ENCODE assay signal across 9 cellular contexts in genomic region chr13:44231786-44232516, GRCh38.
DNase-seq lines count a peak whose midpoint lies in the region; ATAC-seq, FAIRE-seq and TF ChIP-seq lines count a peak whose summit lies in the region.
"Had no signal": no experiment of that assay in that cellular context is flagged by ENCODE, and none has a peak within 500 bp of the region (broad histone marks: within the 10 kb centered on the region; RNA-seq: fewer than 3 reads in every experiment).

No MANE protein-coding gene starts in this region.

- H3K18ac ChIP-seq in H1 (ENCODE audit: extremely low read depth, low read length) = 0 out of 2 replicates have a peak overlapping the region, but pooled peaks have one; percentile 13

- no peaks in the 10 kb centered on the region for H3F3A ChIP-seq in neural progenitor cell (ENCODE audit: low read depth)

- no peaks in the 10 kb centered on the region for H4K20me1 ChIP-seq in H1 (replicated peaks in 1 of 2; ENCODE audit: control insufficient read depth in 1 of 2, insufficient read depth in 2 of 2, low read length in 2 of 2)
- H4K20me1 ChIP-seq in neural progenitor cell (ENCODE audit: low read depth) = no peaks in the 10 kb centered on the region

- POLR2A ChIA-PET in H1 (lab: Charles Lee; ENCODE audit: partially characterized antibody) = interaction anchor here (0.7 to 2.2 kb wide), 3 partner anchors 8 to 205 kb away, joined by 3 to 7 read pairs (median 3); no protein-coding TSS in a partner anchor

- H3K9me3 ChIP-seq in H1 (ENCODE audit: insufficient read depth in 2 of 2, low read depth in 1 of 2, low read length in 1 of 2) (no peaks in the 10 kb centered on the region), neural progenitor cell (ENCODE audit: low read depth) (no peaks in the 10 kb centered on the region)
- H3K9me3 ChIP-seq: ascending aorta had no signal

- no peaks in the 10 kb centered on the region for H3K79me2 ChIP-seq in H1 (ENCODE audit: control insufficient read depth in 1 of 2, insufficient read depth in 2 of 2, low read length in 2 of 2)
- H3K79me2 ChIP-seq in neural progenitor cell (ENCODE audit: low read depth) = no peaks in the 10 kb centered on the region

- H2BK12ac ChIP-seq in H1 (ENCODE audit: low read depth, low read length) = peak overlapping the region; percentile 29; the same call in 1 of the 2 replicates

- H3K4me3 ChIP-seq in NB4 (ENCODE audit: low read depth, low read length) (no peak overlapping the region), H1 (ENCODE audit: extremely low read depth in 1 of 4, insufficient read depth in 2 of 4, low read depth in 3 of 4, low read length in 4 of 4) (no peak overlapping the region), neural progenitor cell (no peak overlapping the region)
- H3K4me3 ChIP-seq: ascending aorta had no signal

- no peak overlapping the region for H4K5ac ChIP-seq in H1 (ENCODE audit: insufficient read length, low read depth, low read length)

- no peak overlapping the region for H2AFZ ChIP-seq in H1 (ENCODE audit: low read length)
- no peak overlapping the region for H2AFZ ChIP-seq in neural progenitor cell (replicated peaks)

- TF ChIP-seq EP300 in H1 (IDR thresholded peaks at IDR 0.05; ENCODE audit: borderline replicate concordance in 1 of 2, low read depth in 2 of 2, low read length in 2 of 2) = no peak

- peak; percentile 84 for FAIRE-seq in H1 (lab: Jason Lieb, UNC)

- H3K14ac ChIP-seq in H1 (ENCODE audit: insufficient read length) = no peak overlapping the region

- H3K36me3 ChIP-seq in H1 (ENCODE audit: control insufficient read depth in 2 of 4, insufficient read depth in 4 of 4, low read length in 3 of 4) (no peaks in the 10 kb centered on the region), neural progenitor cell (no peaks in the 10 kb centered on the region)
- H3K36me3 ChIP-seq: ascending aorta had no signal

- no peak overlapping the region for H2BK15ac ChIP-seq in H1 (ENCODE audit: low read length)

- CTCF ChIA-PET in H1 (lab: Charles Lee; ENCODE audit: partially characterized antibody) = interaction anchor here (1.0 to 4.5 kb wide), 4 partner anchors 9 to 205 kb away, joined by 3 to 18 read pairs (median 4); no protein-coding TSS in a partner anchor

- peak; percentile 94 for DNase-seq in COLO668 (lab: John Stamatoyannopoulos, UW; ENCODE audit: unreplicated experiment)
- peak; percentile 4 for DNase-seq in NB4 (ENCODE audit: low read depth)
- DNase-seq in H1 (ENCODE audit: low read depth in 1 of 2, low spot score in 2 of 2) = peak; percentile 62 to 80
- DNase-seq in neural progenitor cell (ENCODE audit: low spot score) = no peak
- DNase-seq in SKM-1 treated with dmso at 0.1 percent for 144 hours (lab: John Stamatoyannopoulos, UW; ENCODE audit: unreplicated experiment) = no peak
- no peak for DNase-seq in NCI-H82 treated with DMSO at 0.1 percent for 48 hours (lab: John Stamatoyannopoulos, UW; ENCODE audit: unreplicated experiment)

- peak overlapping the region; percentile 16; the same call in 1 of the 2 replicates for H2AK5ac ChIP-seq in H1 (ENCODE audit: low read depth, low read length)

- H3K4me2 ChIP-seq in H1 (ENCODE audit: insufficient read depth in 1 of 2, low read depth in 2 of 2, low read length in 2 of 2) = no peak overlapping the region
- H3K4me2 ChIP-seq in neural progenitor cell = no peak overlapping the region

- H3K23ac ChIP-seq in H1 (ENCODE audit: insufficient read length) = no peak overlapping the region

- no peak overlapping the region for H3K4me3 Mint-ChIP-seq in neural progenitor cell

- H2BK5ac ChIP-seq in H1 (ENCODE audit: low read depth, low read length) = 0 out of 2 replicates have a peak overlapping the region, but pooled peaks have one; percentile 19

- H3K27ac ChIP-seq in H1 (ENCODE audit: low read depth, low read length) (no peak overlapping the region; the same call in 1 of the 2 replicates), neural progenitor cell (no peak overlapping the region)
- H3K27ac ChIP-seq: ascending aorta had no signal

- H3K36me3 Mint-ChIP-seq in neural progenitor cell = peaks cover 5% of the 10 kb centered on the region

- H2BK120ac ChIP-seq in H1 (replicated peaks; ENCODE audit: low read depth, low read length) = no peak overlapping the region

- H3K27me3 Mint-ChIP-seq in neural progenitor cell (ENCODE audit: insufficient read depth, low read depth) = no peaks in the 10 kb centered on the region

- no peak overlapping the region for H3K4ac ChIP-seq in H1 (replicated peaks; ENCODE audit: insufficient read length, low read depth, low read length)

- peak in 1 of 2 experiments; percentile 18; a peak in 1 of 4 replicates for TF ChIP-seq RAD21 in H1 (IDR thresholded peaks at IDR 0.05 in 1 of 2, conservative IDR thresholded peaks at IDR 0.05 in 1 of 2; ENCODE audit: low read depth in 2 of 2, low read length in 2 of 2)

- H3K27me3 ChIP-seq in H1 (replicated peaks in 1 of 4; ENCODE audit: control insufficient read depth in 3 of 4, extremely low read depth in 1 of 4, insufficient read depth in 3 of 4, low read length in 3 of 4) (no peaks in the 10 kb centered on the region), neural progenitor cell (no peaks in the 10 kb centered on the region)
- H3K27me3 ChIP-seq: ascending aorta had no signal

- H3K4me1 ChIP-seq in H1 (replicated peaks in 1 of 4; ENCODE audit: control insufficient read depth in 3 of 4, insufficient read depth in 4 of 4, low read length in 3 of 4) (peaks cover 4 to 6% (median 5%) of the 10 kb centered on the region in 4 experiments; a peak in 4 of 7 replicates), neural progenitor cell (no peaks in the 10 kb centered on the region)

- no peak overlapping the region for H4K8ac ChIP-seq in H1 (ENCODE audit: extremely low read depth, insufficient read depth, low read length)

- no peak overlapping the region for H4K91ac ChIP-seq in H1 (replicated peaks; ENCODE audit: insufficient read length, low read length)

- no peaks in the 10 kb centered on the region for H3K9me3 Mint-ChIP-seq in neural progenitor cell

- H3K56ac ChIP-seq in H1 (replicated peaks; ENCODE audit: insufficient read length, low read depth, low read length) = no peak overlapping the region

- H3K27ac Mint-ChIP-seq in neural progenitor cell = peak overlapping the region; percentile 59

- H3K23me2 ChIP-seq in H1 (ENCODE audit: low read depth, low read length) = no peaks in the 10 kb centered on the region

- H2BK20ac ChIP-seq in H1 (ENCODE audit: low read length) = no peak overlapping the region

- H3K79me1 ChIP-seq in H1 (ENCODE audit: low read depth, low read length) = no peaks in the 10 kb centered on the region

- TF ChIP-seq POLR2A in NB4 (IDR thresholded peaks at IDR 0.05; ENCODE audit: extremely low read depth, insufficient read length) (no peak), H1 (IDR thresholded peaks at IDR 0.05; ENCODE audit: control extremely low read depth in 1 of 2, low read depth in 2 of 2, low read length in 2 of 2) (no peak; a peak in 1 of 3 replicates)

- no peak for TF ChIP-seq CTCF in NB4 (IDR thresholded peaks at IDR 0.05; ENCODE audit: low read depth, low read length)
- TF ChIP-seq CTCF in H1 (IDR thresholded peaks at IDR 0.05; ENCODE audit: control extremely low read depth in 1 of 3, insufficient read depth in 1 of 3, low read depth in 1 of 3, low read length in 3 of 3) = no peak
- no peak for TF ChIP-seq CTCF in neural progenitor cell (IDR thresholded peaks at IDR 0.05)

- ATAC-seq in GM18868 (IDR thresholded peaks at IDR 0.05; ENCODE audit: unreplicated experiment) (no peak), GM19351 (IDR thresholded peaks at IDR 0.05; ENCODE audit: unreplicated experiment) (no peak)

- peaks cover 13% of the 10 kb centered on the region for H3K4me1 Mint-ChIP-seq in neural progenitor cell

- WGBS in H1 (ENCODE audit: extremely low coverage in 1 of 2, insufficient coverage in 1 of 2, insufficient read length in 1 of 2, insufficient replicate concordance in 2 of 2, low coverage in 1 of 2, low lambda C conversion rate in 2 of 2, missing lambda C conversion rate in 1 of 2), 2 experiments = 81% methylated on average over 15 of the region's 15 CpGs; no CpG with 5 or more reads in 1 of the 2 experiments

- H3K9ac ChIP-seq in H1 (replicated peaks in 1 of 4; ENCODE audit: extremely low read depth in 1 of 4, low read depth in 3 of 4, low read length in 3 of 4) (no peak overlapping the region), neural progenitor cell (no peak overlapping the region)

TF ChIP-seq in H1, 55 proteins besides CTCF, POLR2A, EP300 and RAD21:
- TF ChIP-seq TAF1 (IDR thresholded peaks at IDR 0.05; ENCODE audit: low read depth, low read length) (0 out of 2 replicates have a peak, but pooled peaks have one; percentile 12), MAX (IDR thresholded peaks at IDR 0.05) (peak; percentile 25; the same call in 1 of the 2 replicates), EGR1 (IDR thresholded peaks at IDR 0.05; ENCODE audit: borderline replicate concordance, low read depth, low read length) (no peak), MAFK (IDR thresholded peaks at IDR 0.05; ENCODE audit: low read depth, low read length) (0 out of 2 replicates have a peak, but pooled peaks have one; percentile 13), CEBPB (IDR thresholded peaks at IDR 0.05; ENCODE audit: low read depth, low read length) (peak; percentile 91), SP4 (IDR thresholded peaks at IDR 0.05; ENCODE audit: low read length) (no peak), JUN (IDR thresholded peaks at IDR 0.05; ENCODE audit: low read depth, low read length) (peak; percentile 82), JUND (IDR thresholded peaks at IDR 0.05; ENCODE audit: low read length) (peak; percentile 88), BACH1 (IDR thresholded peaks at IDR 0.05; ENCODE audit: low read length) (peak; percentile 48; the same call in 1 of the 2 replicates)

Comparison
In these comparisons a context has a peak if more than half of its experiments do, and no peak if none do; other contexts are left out.
1. DNase-seq: peak in COLO668 (single experiment), NB4 (single experiment) and H1 (2 of 2); none in neural progenitor cell (single experiment), SKM-1 treated with dmso at 0.1 percent for 144 hours (single experiment) and NCI-H82 treated with DMSO at 0.1 percent for 48 hours (single experiment).